In genomic region chr7:107007892-107008287, GRCh38 we compare ENCODE assay signal across 21 cellular contexts. TPM values are rescaled to one million over a fixed set of nuclear protein-coding genes. Genes with fewer than 3 reads are reported as not detected.
"Had no signal": no experiment of that assay in that cellular context is flagged by ENCODE, and none has a peak within 500 bp of the region (broad histone marks: within the 10 kb centered on the region; RNA-seq: fewer than 3 reads in every experiment).

No MANE protein-coding gene starts in this region.

- H3K79me2 ChIP-seq: hepatocyte had no signal

- H3K27ac ChIP-seq: colonic mucosa, gastrocnemius medialis, hepatocyte, right lobe of liver, tibial nerve had no signal

- H3K27me3 Mint-ChIP-seq: progenitor cell of endocrine pancreas; stimulated activated memory B cell treated with anti-CD40 and anti-IgM and Interleukin-4, amounts not matched to agents 10 μg/mL and 1 μg/mL and 100 μg/mL, for 72 hours; stimulated activated naive CD8-positive, alpha-beta T cell treated with anti-CD3 and anti-CD28 coated beads, Interleukin-15, Interleukin-2, amounts not matched to agents 100 ng/mL and 50 ng/mL, for 24 hours had no signal

- H3K9me3 Mint-ChIP-seq: naive thymus-derived CD8-positive, alpha-beta T cell; neural crest cell; stimulated activated memory B cell treated with anti-CD40 and anti-IgM and Interleukin-4, amounts not matched to agents 10 μg/mL and 1 μg/mL and 100 μg/mL, for 72 hours; stimulated activated naive CD8-positive, alpha-beta T cell treated with anti-CD3 and anti-CD28 coated beads, Interleukin-15, Interleukin-2, amounts not matched to agents 100 ng/mL and 50 ng/mL, for 24 hours had no signal

- H2AFZ ChIP-seq: hepatocyte had no signal

- H3K4me1 Mint-ChIP-seq: neural crest cell; stimulated activated memory B cell treated with anti-CD40 and anti-IgM and Interleukin-4, amounts not matched to agents 10 μg/mL and 1 μg/mL and 100 μg/mL, for 72 hours had no signal

- H3K36me3 ChIP-seq: colonic mucosa, gastrocnemius medialis, ovary, right lobe of liver, tibial nerve had no signal

- DNase-seq: caudate nucleus; colonic mucosa; effector CD8-positive, alpha-beta T cell; gastrocnemius medialis; glutamatergic neuron; left colon; mammary epithelial cell; mucosa of descending colon; naive thymus-derived CD8-positive, alpha-beta T cell; ovary; right lobe of liver; stimulated activated CD4-positive, alpha-beta T cell treated with anti-CD3 and anti-CD28 coated beads, Interleukin-1b, Interleukin-23, amount 100 ng/mL, for 48 hours; stimulated activated CD4-positive, alpha-beta T cell treated with anti-CD3 and anti-CD28 coated beads, Interleukin-4, amount 100 ng/mL, for 24 hours had no signal

- ATAC-seq: esophagus mucosa; gastrocnemius medialis; left colon; mucosa of descending colon; naive thymus-derived CD8-positive, alpha-beta T cell; stimulated activated memory B cell treated with anti-CD40 and anti-IgM and Interleukin-4, amounts not matched to agents 10 μg/mL and 1 μg/mL and 100 μg/mL, for 72 hours had no signal

- H3K27ac Mint-ChIP-seq: naive thymus-derived CD8-positive, alpha-beta T cell; progenitor cell of endocrine pancreas; stimulated activated memory B cell treated with anti-CD40 and anti-IgM and Interleukin-4, amounts not matched to agents 10 μg/mL and 1 μg/mL and 100 μg/mL, for 72 hours; stimulated activated naive CD8-positive, alpha-beta T cell treated with anti-CD3 and anti-CD28 coated beads, Interleukin-15, Interleukin-2, amounts not matched to agents 100 ng/mL and 50 ng/mL, for 24 hours had no signal

- H3K27me3 ChIP-seq: colonic mucosa, gastrocnemius medialis, hepatocyte, ovary, right lobe of liver, testis, tibial nerve had no signal

- H3K9me3 ChIP-seq: colonic mucosa, gastrocnemius medialis, mucosa of descending colon, ovary, right lobe of liver, testis, tibial nerve had no signal

- H3K4me2 ChIP-seq: hepatocyte had no signal

- H3K4me3 Mint-ChIP-seq: naive thymus-derived CD8-positive, alpha-beta T cell; neural crest cell; stimulated activated memory B cell treated with anti-CD40 and anti-IgM and Interleukin-4, amounts not matched to agents 10 μg/mL and 1 μg/mL and 100 μg/mL, for 72 hours; stimulated activated naive CD8-positive, alpha-beta T cell treated with anti-CD3 and anti-CD28 coated beads, Interleukin-15, Interleukin-2, amounts not matched to agents 100 ng/mL and 50 ng/mL, for 24 hours had no signal

- H3K4me1 ChIP-seq: colonic mucosa, gastrocnemius medialis, right lobe of liver, testis had no signal

- H3K36me3 Mint-ChIP-seq: naive thymus-derived CD8-positive, alpha-beta T cell; stimulated activated memory B cell treated with anti-CD40 and anti-IgM and Interleukin-4, amounts not matched to agents 10 μg/mL and 1 μg/mL and 100 μg/mL, for 72 hours had no signal

- H3K4me3 ChIP-seq: colonic mucosa, gastrocnemius medialis, hepatocyte, mucosa of descending colon, ovary, right lobe of liver, testis, tibial nerve had no signal

RNA-seq across cellular contexts. Expression of gene PRKAR2B, which starts 36.6 kb away (rescaled TPM):
- polyA plus RNA-seq: mammary epithelial cell had no signal
